3 cellular contexts compared by ENCODE assay signal in the genomic region with DNA sequence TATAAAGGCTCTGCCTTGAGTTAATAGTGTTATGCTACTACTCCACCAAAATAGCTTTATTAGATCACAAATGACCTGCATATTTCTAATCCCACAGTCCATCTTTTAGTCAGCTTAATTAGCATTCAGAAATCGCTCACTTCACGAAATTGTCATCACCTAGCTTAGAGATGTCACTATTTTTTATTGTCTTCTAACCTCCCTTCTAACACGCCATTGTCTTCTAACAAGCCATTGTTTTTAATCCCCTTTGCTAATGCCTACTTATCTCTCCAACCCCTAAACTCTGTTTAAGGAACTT.
TF ChIP-seq lines count a peak whose summit lies in the region.

No MANE protein-coding gene starts in this region.

TF ChIP-seq in SK-N-SH treated with all-trans-retinoic acid at 6 μM for 48 hours, 23 proteins besides CTCF, POLR2A, EP300 and RAD21 (continued from another document):
- TF ChIP-seq PATZ1 (CRISPR knock-in tag; IDR thresholded peaks at IDR 0.05; ENCODE audit: borderline replicate concordance) = no peak

TF ChIP-seq in SK-N-SH, 30 proteins besides CTCF, POLR2A, EP300 and RAD21 (continued from another document):
- no peak for TF ChIP-seq REST (IDR thresholded peaks at IDR 0.05; ENCODE audit: low read depth, low read length)
- no peak for TF ChIP-seq MEF2A (IDR thresholded peaks at IDR 0.05; ENCODE audit: borderline replicate concordance, low read depth)
- TF ChIP-seq NFIC (IDR thresholded peaks at IDR 0.05; ENCODE audit: borderline replicate concordance) = no peak
- no peak for TF ChIP-seq RFX5 (IDR thresholded peaks at IDR 0.05; ENCODE audit: low read length)
- TF ChIP-seq, protein P1, sequence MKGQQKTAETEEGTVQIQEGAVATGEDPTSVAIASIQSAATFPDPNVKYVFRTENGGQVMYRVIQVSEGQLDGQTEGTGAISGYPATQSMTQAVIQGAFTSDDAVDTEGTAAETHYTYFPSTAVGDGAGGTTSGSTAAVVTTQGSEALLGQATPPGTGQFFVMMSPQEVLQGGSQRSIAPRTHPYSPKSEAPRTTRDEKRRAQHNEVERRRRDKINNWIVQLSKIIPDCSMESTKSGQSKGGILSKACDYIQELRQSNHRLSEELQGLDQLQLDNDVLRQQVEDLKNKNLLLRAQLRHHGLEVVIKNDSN (IDR thresholded peaks at IDR 0.05; ENCODE audit: borderline replicate concordance, low read depth) = no peak
- TF ChIP-seq, protein P2, sequence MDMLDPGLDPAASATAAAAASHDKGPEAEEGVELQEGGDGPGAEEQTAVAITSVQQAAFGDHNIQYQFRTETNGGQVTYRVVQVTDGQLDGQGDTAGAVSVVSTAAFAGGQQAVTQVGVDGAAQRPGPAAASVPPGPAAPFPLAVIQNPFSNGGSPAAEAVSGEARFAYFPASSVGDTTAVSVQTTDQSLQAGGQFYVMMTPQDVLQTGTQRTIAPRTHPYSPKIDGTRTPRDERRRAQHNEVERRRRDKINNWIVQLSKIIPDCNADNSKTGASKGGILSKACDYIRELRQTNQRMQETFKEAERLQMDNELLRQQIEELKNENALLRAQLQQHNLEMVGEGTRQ (IDR thresholded peaks at IDR 0.05; ENCODE audit: borderline replicate concordance, low read depth, low read length) = no peak
- no peak for TF ChIP-seq TEAD4 (IDR thresholded peaks at IDR 0.05; ENCODE audit: borderline replicate concordance, insufficient read depth)
- no peak for TF ChIP-seq POLR2AphosphoS5 (IDR thresholded peaks at IDR 0.05; ENCODE audit: low read depth, low read length)
- TF ChIP-seq CHD2 (IDR thresholded peaks at IDR 0.05; ENCODE audit: low read length, partially characterized antibody) = no peak
- no peak for TF ChIP-seq FOSL2 (IDR thresholded peaks at IDR 0.05; ENCODE audit: borderline replicate concordance, low read depth)
- no peak for TF ChIP-seq YY1 (IDR thresholded peaks at IDR 0.05; ENCODE audit: low read depth)
- no peak for TF ChIP-seq RCOR1 (IDR thresholded peaks at IDR 0.05; ENCODE audit: low read length)

TF ChIP-seq in A549, 52 proteins besides CTCF, POLR2A, EP300 and RAD21 (continued from another document):
- TF ChIP-seq CHD2 (IDR thresholded peaks at IDR 0.05; ENCODE audit: low read length, partially characterized antibody) (no peak), RARB (CRISPR knock-in tag; IDR thresholded peaks at IDR 0.05) (no peak), HEYL (CRISPR knock-in tag; IDR thresholded peaks at IDR 0.05) (no peak), NR3C1 (IDR thresholded peaks at IDR 0.05) (no peak), KDM1A (IDR thresholded peaks at IDR 0.05; ENCODE audit: low read depth) (no peak), GATA3 (IDR thresholded peaks at IDR 0.05; ENCODE audit: borderline replicate concordance) (no peak)
